In the genomic region with DNA sequence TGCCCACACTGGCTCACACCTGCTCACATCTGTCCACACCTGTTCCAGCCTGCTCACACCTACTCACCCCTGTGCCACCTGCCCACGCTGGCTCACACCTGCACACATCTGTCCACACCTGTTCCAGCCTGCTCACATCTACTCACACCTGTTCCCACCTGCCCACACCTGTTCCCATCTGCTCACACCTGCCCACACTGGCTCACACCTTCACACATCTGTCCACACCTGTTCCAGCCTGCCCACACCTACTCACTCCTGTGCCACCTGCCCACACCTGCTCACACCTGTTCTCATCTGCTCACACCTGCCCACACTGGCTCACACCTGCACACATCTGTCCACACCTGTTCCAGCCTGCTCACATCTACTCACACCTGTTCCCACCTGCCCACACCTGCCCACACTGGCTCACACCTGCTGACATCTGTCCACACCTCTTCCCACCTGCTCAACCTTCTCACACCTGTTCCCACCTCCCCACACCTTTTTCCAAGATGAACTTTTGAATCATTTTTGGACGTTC, we compare ENCODE assay signal across 15 cellular contexts. TPM values are rescaled to one million over a fixed set of nuclear protein-coding genes. Genes with fewer than 3 reads are reported as not detected.
DNase-seq lines count a peak whose midpoint lies in the region; ATAC-seq, FAIRE-seq and TF ChIP-seq lines count a peak whose summit lies in the region.
"Not testable (repeated sequence)": the region's sequence is repeated elsewhere in the genome, so short reads cannot be mapped to it uniquely, and the experiment has no call there.
"Had no signal": no experiment of that assay in that cellular context is flagged by ENCODE, and none has a peak within 500 bp of the region (broad histone marks: within the 10 kb centered on the region; RNA-seq: fewer than 3 reads in every experiment).

No MANE protein-coding gene starts in this region.

- H3K4me1 Mint-ChIP-seq in WTC11, brain: not testable (repeated sequence)
- peaks cover 12 to 23% (median 20%) of the 10 kb centered on the region in 4 donors for H3K4me1 Mint-ChIP-seq in naive thymus-derived CD8-positive, alpha-beta T cell
- H3K4me1 Mint-ChIP-seq in stimulated activated memory B cell treated with anti-CD40 and anti-IgM and Interleukin-4, amounts not matched to agents 10 μg/mL and 1 μg/mL and 100 μg/mL, for 72 hours, result peaks cover 31% of the 10 kb centered on the region

- POLR2A ChIA-PET in WTC11 (lab: Charles Lee); naive thymus-derived CD8-positive, alpha-beta T cell (lab: Charles Lee): not testable (repeated sequence)

- CTCF ChIA-PET in WTC11 (lab: Charles Lee), result not testable (repeated sequence)

- intact Hi-C loops in left cardiac atrium (cut with DNase I), result not testable (repeated sequence)

- H3K36me3 Mint-ChIP-seq in WTC11; brain; naive thymus-derived CD8-positive, alpha-beta T cell; stimulated activated memory B cell treated with anti-CD40 and anti-IgM and Interleukin-4, amounts not matched to agents 10 μg/mL and 1 μg/mL and 100 μg/mL, for 72 hours: not testable (repeated sequence)

- H3K9me3 Mint-ChIP-seq in WTC11 (peaks cover 10% of the 10 kb centered on the region), brain (peaks cover 8 to 17% (median 11%) of the 10 kb centered on the region in 5 experiments)
- H3K9me3 Mint-ChIP-seq in naive thymus-derived CD8-positive, alpha-beta T cell, result peaks cover 0 to 12% (median 4%) of the 10 kb centered on the region in 9 donors
- not testable (repeated sequence) for H3K9me3 Mint-ChIP-seq in stimulated activated memory B cell treated with anti-CD40 and anti-IgM and Interleukin-4, amounts not matched to agents 10 μg/mL and 1 μg/mL and 100 μg/mL, for 72 hours

- not testable (repeated sequence) for H3K27ac Mint-ChIP-seq in WTC11
- H3K27ac Mint-ChIP-seq in brain, result peak overlapping the region in 4 of 5 experiments; percentile 5 to 71 (median 54)
- H3K27ac Mint-ChIP-seq in naive thymus-derived CD8-positive, alpha-beta T cell, result peak overlapping the region in 3 of 10 donors; percentile 31 to 91 (median 40)
- peak overlapping the region; percentile 65 for H3K27ac Mint-ChIP-seq in stimulated activated memory B cell treated with anti-CD40 and anti-IgM and Interleukin-4, amounts not matched to agents 10 μg/mL and 1 μg/mL and 100 μg/mL, for 72 hours

- peak; percentile 99 for FAIRE-seq in HTR-8/SVneo (lab: Jason Lieb, UNC)

- not testable (repeated sequence) for ATAC-seq in WTC11; left cardiac atrium; naive thymus-derived CD8-positive, alpha-beta T cell; stimulated activated memory B cell treated with anti-CD40 and anti-IgM and Interleukin-4, amounts not matched to agents 10 μg/mL and 1 μg/mL and 100 μg/mL, for 72 hours

- not testable (repeated sequence) for TF ChIP-seq CTCF in WTC11 (IDR thresholded peaks at IDR 0.05); brain (conservative IDR thresholded peaks at IDR 0.05)

- H3K27me3 Mint-ChIP-seq in WTC11 (ENCODE audit: low read depth) (peaks cover 44% of the 10 kb centered on the region), brain (peaks cover 63% of the 10 kb centered on the region)
- peaks cover 21 to 54% (median 36%) of the 10 kb centered on the region in 5 donors for H3K27me3 Mint-ChIP-seq in naive thymus-derived CD8-positive, alpha-beta T cell
- peaks cover 43% of the 10 kb centered on the region for H3K27me3 Mint-ChIP-seq in stimulated activated memory B cell treated with anti-CD40 and anti-IgM and Interleukin-4, amounts not matched to agents 10 μg/mL and 1 μg/mL and 100 μg/mL, for 72 hours

- H3K4me3 Mint-ChIP-seq in WTC11 (peak overlapping the region; percentile 24), brain (peak overlapping the region; percentile 7 to 75 (median 38))
- peak overlapping the region in 7 of 10 donors; percentile 26 to 75 (median 54) for H3K4me3 Mint-ChIP-seq in naive thymus-derived CD8-positive, alpha-beta T cell
- peak overlapping the region; percentile 18 for H3K4me3 Mint-ChIP-seq in stimulated activated memory B cell treated with anti-CD40 and anti-IgM and Interleukin-4, amounts not matched to agents 10 μg/mL and 1 μg/mL and 100 μg/mL, for 72 hours

- DNase-seq in COLO668 (lab: John Stamatoyannopoulos, UW; ENCODE audit: unreplicated experiment), result peak; percentile 52
- DNase-seq in HTR-8/SVneo (ENCODE audit: insufficient read length, low spot score); WTC11 (ENCODE audit: low spot score); naive thymus-derived CD8-positive, alpha-beta T cell: not testable (repeated sequence)
- DNase-seq in left cardiac atrium, result peak; percentile 6

RNA-seq across cellular contexts. Expression of a gene that starts 43.9 kb away (rescaled TPM):
- total RNA-seq in WTC11 (2021), result 0.04 to 0.05 TPM in 2 of 3 replicates, not detected in the other
- polyA plus RNA-seq in brain (ENCODE audit: insufficient read depth, low read depth, low replicate concordance), result not detected
- total RNA-seq in left cardiac atrium, result not detected
- total RNA-seq in naive thymus-derived CD8-positive, alpha-beta T cell, result not detected
- polyA plus RNA-seq in naive thymus-derived CD8-positive, alpha-beta T cell, result not detected
- total RNA-seq: Calu3, Daoy, GM23248, HT1080, IMR-90, M059J, OCI-LY7, SJCRH30 had no signal
- polyA plus RNA-seq: GM23248, IMR-90 had no signal

RNA-seq across cellular contexts. Expression of a gene that starts 45.7 kb away (rescaled TPM):
- total RNA-seq in WTC11 (2021) (28.1 to 29.9 TPM (median 29.9 TPM) in 3 replicates), left cardiac atrium (10 to 100 TPM; 53.7 to 54.1 TPM)
- polyA plus RNA-seq in brain (ENCODE audit: insufficient read depth, low read depth, low replicate concordance), result 80.0 TPM
- 10 to 100 TPM; 60.0 to 68.3 TPM for total RNA-seq in naive thymus-derived CD8-positive, alpha-beta T cell
- 10 to 100 TPM in 1 of 3 donors, 1 to 10 TPM in 2; 7.3 to 25.4 (median 8.5) TPM for polyA plus RNA-seq in naive thymus-derived CD8-positive, alpha-beta T cell
